8 cellular contexts compared by ENCODE assay signal in the genomic region with DNA sequence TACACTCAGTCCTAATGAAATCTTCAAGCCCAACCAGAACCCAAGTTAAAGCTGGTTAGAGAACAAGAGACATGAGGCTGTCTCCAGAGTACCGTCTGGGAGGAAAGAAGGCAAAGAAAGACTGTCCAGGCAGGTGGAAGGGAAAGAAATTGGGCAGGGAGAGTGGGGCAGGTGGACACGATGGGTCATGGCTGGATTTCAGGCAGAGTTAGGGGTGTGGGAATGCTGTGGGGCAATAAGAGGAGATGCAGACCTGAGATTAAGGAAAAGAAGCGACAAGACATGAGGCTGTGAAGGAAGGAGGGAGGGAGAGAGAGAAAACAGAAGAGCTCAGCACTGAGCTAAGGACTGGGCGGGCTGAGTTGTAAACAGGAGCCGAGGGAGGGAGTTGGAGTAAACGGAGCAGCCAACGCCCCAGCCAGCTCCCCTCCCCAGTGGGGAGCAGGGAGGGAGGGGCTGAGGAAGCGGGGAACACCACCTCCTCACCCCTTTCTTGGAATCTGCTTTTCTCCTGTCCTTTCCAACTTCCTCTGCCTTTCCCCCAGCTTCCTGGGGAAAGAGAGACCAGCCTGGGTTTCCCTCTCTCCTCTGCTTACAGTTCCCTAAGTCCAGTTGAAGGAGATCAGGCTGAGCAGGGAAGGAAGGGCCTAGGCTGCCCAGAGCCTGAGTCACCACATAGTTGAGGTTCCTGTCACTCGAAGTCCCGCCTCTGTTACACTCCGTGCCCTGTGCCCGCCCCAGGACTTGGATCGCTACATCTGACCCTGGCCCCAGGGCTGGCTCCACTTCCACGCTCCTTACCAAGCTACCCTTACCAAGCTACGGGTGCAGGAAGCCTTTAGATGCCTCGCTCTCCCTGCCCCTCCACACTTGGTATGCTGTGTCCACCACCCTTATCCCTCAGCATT. TPM values are rescaled to one million over a fixed set of nuclear protein-coding genes. Genes with fewer than 3 reads are reported as not detected.
A peak's percentile ranks its signal among the peaks of the same experiment; 100 is the strongest.
DNase-seq lines count a peak whose midpoint lies in the region; ATAC-seq, FAIRE-seq and TF ChIP-seq lines count a peak whose summit lies in the region.

No MANE protein-coding gene starts in this region.

- H3K27ac Mint-ChIP-seq in activated naive CD8-positive, alpha-beta T cell: peak overlapping the region; percentile 91

- H3K4me1 ChIP-seq in PC-3 (ENCODE audit: insufficient read depth, low read length) (peaks cover 83% of the 10 kb centered on the region), trophoblast cell (ENCODE audit: control insufficient read depth in 1 of 2, insufficient read depth in 2 of 2, low read length in 2 of 2) (peaks cover 44 to 49% of the 10 kb centered on the region in 2 experiments)

- H3K4me3 Mint-ChIP-seq in activated naive CD8-positive, alpha-beta T cell: peak overlapping the region; percentile 74

- TF ChIP-seq POLR2A in GM12892 (IDR thresholded peaks at IDR 0.05; ENCODE audit: low read depth, low read length): no peak

- no peak for FAIRE-seq in GM12892 (lab: Jason Lieb, UNC)

- H3K9ac ChIP-seq in PC-3 (ENCODE audit: low read length) (peak overlapping the region; percentile 82), trophoblast cell (ENCODE audit: low read length) (peak overlapping the region; percentile 36)

- peaks cover 3% of the 10 kb centered on the region for H3K36me3 Mint-ChIP-seq in activated naive CD8-positive, alpha-beta T cell

- peak overlapping the region; percentile 43 for H4K8ac ChIP-seq in trophoblast cell (ENCODE audit: low read depth, low read length)

- H3K79me1 ChIP-seq in trophoblast cell (ENCODE audit: low read length): peaks cover 24% of the 10 kb centered on the region

- TSS peak; percentile 77 for BruUV-seq in PC-3 (replicated peaks; lab: Mats Ljungman, UMichigan)

- H3K14ac ChIP-seq in trophoblast cell (ENCODE audit: low read length): peak overlapping the region; percentile 59

- peak; percentile 54 for DNase-seq in GM12865 (ENCODE audit: low read depth)
- DNase-seq in PC-3: peak; percentile 98
- DNase-seq in glomerular visceral epithelial cell (ENCODE audit: extremely low spot score): peak; percentile 94
- peak; percentile 98 for DNase-seq in trophoblast cell
- no peak for DNase-seq in GM12892 (ENCODE audit: insufficient read length)

- no peaks in the 10 kb centered on the region for H3K9me3 Mint-ChIP-seq in activated naive CD8-positive, alpha-beta T cell (ENCODE audit: low read depth)

- ATAC-seq in PC-3 (peak; percentile 69), GM18502 (IDR thresholded peaks at IDR 0.05; ENCODE audit: poor library complexity, unreplicated experiment) (no peak), GM19395 (IDR thresholded peaks at IDR 0.05; ENCODE audit: unreplicated experiment) (no peak)

- no CpG with 5 or more reads among the region's 16 CpGs for WGBS in trophoblast cell (ENCODE audit: extremely low coverage, insufficient coverage, insufficient read length)

- peak overlapping the region; percentile 87 for H2BK120ac ChIP-seq in trophoblast cell (ENCODE audit: insufficient read depth, low read length, poor library complexity)

- no peak for TF ChIP-seq CTCF in GM12865 (IDR thresholded peaks at IDR 0.05; ENCODE audit: insufficient read depth, low read depth, low read length, missing control alignments)
- no peak for TF ChIP-seq CTCF in PC-3 (conservative IDR thresholded peaks at IDR 0.05; ENCODE audit: low read depth, low read length)

- H3K79me2 ChIP-seq in PC-3 (ENCODE audit: low read length): peaks cover 4% of the 10 kb centered on the region; the same call in 1 of the 2 replicates
- peaks cover 2% of the 10 kb centered on the region for H3K79me2 ChIP-seq in trophoblast cell (ENCODE audit: control insufficient read depth, insufficient read depth, low read length, poor library complexity)

- H2BK12ac ChIP-seq in trophoblast cell (ENCODE audit: low read length): peak overlapping the region; percentile 93

- H3K4ac ChIP-seq in trophoblast cell (ENCODE audit: low read depth, low read length): peak overlapping the region; percentile 63

- H3K4me2 ChIP-seq in PC-3 (ENCODE audit: low read length) (peak overlapping the region; percentile 90), trophoblast cell (ENCODE audit: low read length) (peak overlapping the region; percentile 57)

- peaks cover 12% of the 10 kb centered on the region for H3F3A ChIP-seq in PC-3 (ENCODE audit: low read length, unreplicated experiment)

- H4K91ac ChIP-seq in trophoblast cell (ENCODE audit: low read depth, low read length): peak overlapping the region; percentile 76

- no peaks in the 10 kb centered on the region for H3K36me3 ChIP-seq in PC-3 (ENCODE audit: low read depth, low read length)
- peaks cover 3 to 10% of the 10 kb centered on the region in 2 experiments for H3K36me3 ChIP-seq in trophoblast cell (ENCODE audit: control insufficient read depth in 1 of 2, insufficient read depth in 2 of 2, low read length in 2 of 2)

- H3K9me2 ChIP-seq in PC-3 (replicated peaks; ENCODE audit: low read length): no peaks in the 10 kb centered on the region

- H3K4me3 ChIP-seq in GM12865 (ENCODE audit: low read depth, low read length) (no peak overlapping the region), PC-3 (ENCODE audit: low read length) (peak overlapping the region; percentile 60), trophoblast cell (ENCODE audit: low read depth, low read length) (no peak overlapping the region)

- H3K27me3 Mint-ChIP-seq in activated naive CD8-positive, alpha-beta T cell: no peaks in the 10 kb centered on the region

- H2BK5ac ChIP-seq in trophoblast cell (ENCODE audit: low read depth, low read length, poor library complexity): peak overlapping the region; percentile 91

- H3K4me1 Mint-ChIP-seq in activated naive CD8-positive, alpha-beta T cell (ENCODE audit: low read depth): peaks cover 83% of the 10 kb centered on the region

- POLR2A ChIA-PET in PC-3 (lab: Charles Lee; ENCODE audit: unreplicated experiment): interaction anchor here (0.5 to 1.5 kb wide), 11 partner anchors 8 to 153 kb away, joined by 3 to 14 read pairs (median 6); a partner anchor contains a TSS

- H3K18ac ChIP-seq in trophoblast cell (ENCODE audit: low read length): peak overlapping the region; percentile 70

- intact Hi-C loops in PC-3 (cut with micrococcal nuclease): loop anchor here (10.0 kb wide), 1 partner anchor 578 kb away; no protein-coding TSS in a partner anchor

- H3K9me3 ChIP-seq in PC-3 (ENCODE audit: low read length) (no peaks in the 10 kb centered on the region), trophoblast cell (ENCODE audit: insufficient read depth, low read depth, low read length) (no peaks in the 10 kb centered on the region)

- H3K27me3 ChIP-seq in PC-3 (ENCODE audit: low read length): no peaks in the 10 kb centered on the region
- no peaks in the 10 kb centered on the region for H3K27me3 ChIP-seq in trophoblast cell (ENCODE audit: insufficient read depth, low read length)

- no peak overlapping the region for H4K12ac ChIP-seq in trophoblast cell (ENCODE audit: low read depth, low read length)

- H2AK5ac ChIP-seq in trophoblast cell (ENCODE audit: low read length): peak overlapping the region; percentile 51

- H4K20me1 ChIP-seq in PC-3 (ENCODE audit: low read length): no peaks in the 10 kb centered on the region

- H2AFZ ChIP-seq in PC-3 (ENCODE audit: low read length) (peak overlapping the region; percentile 13), trophoblast cell (ENCODE audit: insufficient read depth, low read length, poor library complexity) (peak overlapping the region; percentile 26)

- CTCF ChIA-PET in PC-3 (lab: Charles Lee): interaction anchor here (0.5 to 2.9 kb wide), 5 partner anchors 10 to 128 kb away, joined by 3 to 21 read pairs (median 6); a partner anchor contains a TSS

- no peak overlapping the region for H3K23ac ChIP-seq in trophoblast cell (ENCODE audit: low read length)

- H3K27ac ChIP-seq in PC-3 (ENCODE audit: low read length) (peak overlapping the region; percentile 94), trophoblast cell (ENCODE audit: low read depth, low read length) (peak overlapping the region; percentile 95)

RNA-seq across cellular contexts. Expression of a gene that starts 6.6 kb away (rescaled TPM):
- 287 and 383 TPM in 2 replicates for total RNA-seq in PC-3 (2014; rRNA removed)
- polyA plus RNA-seq in trophoblast cell (2013): 191 and 221 TPM in 2 replicates
- polyA plus RNA-seq in GM12892 (2012; ENCODE audit: missing spikeins): 15.5 TPM

RNA-seq across cellular contexts. Expression of a gene that starts 20.5 kb away (rescaled TPM):
- total RNA-seq in PC-3 (2014; rRNA removed): 1,577 and 1,815 TPM in 2 replicates
- polyA plus RNA-seq in trophoblast cell (2013): 1,102 and 1,140 TPM in 2 replicates
- 3,566 TPM for polyA plus RNA-seq in GM12892 (2012; ENCODE audit: missing spikeins)

RNA-seq across cellular contexts. Expression of a gene that starts 38.1 kb away (rescaled TPM):
- 17.8 and 20.6 TPM in 2 replicates for total RNA-seq in PC-3 (2014; rRNA removed)
- polyA plus RNA-seq in trophoblast cell (2013): 11.3 and 11.8 TPM in 2 replicates
- 13.1 TPM for polyA plus RNA-seq in GM12892 (2012; ENCODE audit: missing spikeins)

RNA-seq across cellular contexts. Expression of a gene that starts 48.5 kb away (rescaled TPM):
- total RNA-seq in PC-3 (2014; rRNA removed): 193 and 259 TPM in 2 replicates
- polyA plus RNA-seq in trophoblast cell (2013): 70.5 and 71.0 TPM in 2 replicates
- 111 TPM for polyA plus RNA-seq in GM12892 (2012; ENCODE audit: missing spikeins)

RNA-seq across cellular contexts. Expression of a gene that starts 59.4 kb away (rescaled TPM):
- 32.8 and 50.6 TPM in 2 replicates for total RNA-seq in PC-3 (2014; rRNA removed)
- polyA plus RNA-seq in trophoblast cell (2013): 33.4 and 36.1 TPM in 2 replicates
- 30.5 TPM for polyA plus RNA-seq in GM12892 (2012; ENCODE audit: missing spikeins)
